9 cellular contexts compared by ENCODE assay signal in genomic region chr4:118740869-118741268, GRCh38. TPM values are rescaled to one million over a fixed set of nuclear protein-coding genes. Genes with fewer than 3 reads are reported as not detected.
DNase-seq lines count a peak whose midpoint lies in the region; FAIRE-seq and TF ChIP-seq lines count a peak whose summit lies in the region.
"Had no signal": no experiment of that assay in that cellular context is flagged by ENCODE, and none has a peak within 500 bp of the region (broad histone marks: within the 10 kb centered on the region; RNA-seq: fewer than 3 reads in every experiment).

No MANE protein-coding gene starts in this region.

- no peaks in the 10 kb centered on the region for H3K9me3 Mint-ChIP-seq in endothelial cell (ENCODE audit: unreplicated experiment)

- no peaks in the 10 kb centered on the region for H3K36me3 ChIP-seq in prostate gland

- peaks cover 24% of the 10 kb centered on the region for H3K36me3 Mint-ChIP-seq in endothelial cell (ENCODE audit: low read depth, unreplicated experiment)

- WGBS in prostate gland = 22% methylated on average over 5 of the region's 5 CpGs

- H3K4me3 ChIP-seq in prostate gland = no peak overlapping the region

- H3K4me1 Mint-ChIP-seq in endothelial cell (ENCODE audit: unreplicated experiment) = peaks cover 11% of the 10 kb centered on the region

- no peaks in the 10 kb centered on the region for H3K9me3 ChIP-seq in prostate gland

- H3K4me3 Mint-ChIP-seq in endothelial cell (ENCODE audit: unreplicated experiment) = no peak overlapping the region

- H3K27me3 Mint-ChIP-seq in endothelial cell (ENCODE audit: unreplicated experiment) = no peaks in the 10 kb centered on the region

- H3K27ac ChIP-seq in prostate gland = no peak overlapping the region

- TF ChIP-seq POLR2A in prostate gland (IDR thresholded peaks at IDR 0.05) = no peak

- H3K27ac Mint-ChIP-seq in endothelial cell (ENCODE audit: unreplicated experiment) = no peak overlapping the region

- no peaks in the 10 kb centered on the region for H3K27me3 ChIP-seq in prostate gland (replicated peaks; ENCODE audit: insufficient read depth)

- intact Hi-C loops in prostate gland (cut with DNase I) (loop anchor here (2.0 to 10.0 kb wide), 4 partner anchors 148 to 474 kb away; partner anchors contain the start of genes SYNPO2 and USP53), posterior vena cava (cut with DNase I) (loop anchor here in 1 of 2 donors (10.0 kb wide), 1 partner anchor 224 kb away; no protein-coding TSS in a partner anchor)

- peak; percentile 95 for FAIRE-seq in G401.6 (lab: Jason Lieb, UNC)

- H3K4me1 ChIP-seq in prostate gland (replicated peaks) = peaks cover 3% of the 10 kb centered on the region

- peak; percentile 42 for DNase-seq in NCI-H69 (lab: John Stamatoyannopoulos, UW)
- no peak for DNase-seq in endothelial cell (ENCODE audit: low spot score)
- DNase-seq in prostate gland (ENCODE audit: low spot score) = no peak
- DNase-seq in stimulated activated CD4-positive, alpha-beta T cell treated with anti-CD3 and anti-CD28 coated beads, Interleukin-15, amount 100 ng/mL, for 24 hours = no peak
- DNase-seq in mesenteric fat pad (ENCODE audit: low spot score) = no peak
- no peak for DNase-seq in GM19238 (ENCODE audit: insufficient read length, low spot score)
- no peak for DNase-seq in posterior vena cava (ENCODE audit: low spot score)
- DNase-seq: GOT3 had no signal

- TF ChIP-seq CTCF in endothelial cell (IDR thresholded peaks at IDR 0.05; ENCODE audit: unreplicated experiment) = peak; percentile 77
- TF ChIP-seq CTCF in prostate gland (IDR thresholded peaks at IDR 0.05) = peak in 3 of 4 experiments; percentile 54 to 66 (median 58)

RNA-seq across cellular contexts. Expression of gene METTL14, which starts 55.7 kb away (rescaled TPM):
- total RNA-seq in endothelial cell (ENCODE audit: unreplicated experiment) = 45.0 TPM
- 10 to 100 TPM; 34.7 to 38.1 TPM for total RNA-seq in prostate gland
- total RNA-seq in mesenteric fat pad = 33.0 TPM
- 10 to 100 TPM; 43.6 to 44.8 TPM for total RNA-seq in posterior vena cava
